Comparison of ENCODE assay signal across 1 cellular context in genomic region chr14:71499018-71499417, GRCh38.
TF ChIP-seq lines count a peak whose summit lies in the region.

No MANE protein-coding gene starts in this region.

TF ChIP-seq in IMR-90, 13 proteins besides CTCF, POLR2A, EP300 and RAD21:
- TF ChIP-seq USF2 (IDR thresholded peaks at IDR 0.05; ENCODE audit: low read depth, low read length) (no peak), NFE2L2 (IDR thresholded peaks at IDR 0.05; ENCODE audit: low read depth, low read length) (no peak), BHLHE40 (IDR thresholded peaks at IDR 0.05; ENCODE audit: low read depth, low read length) (no peak), MAFK (IDR thresholded peaks at IDR 0.05; ENCODE audit: low read depth, low read length) (no peak), ELK1 (IDR thresholded peaks at IDR 0.05; ENCODE audit: borderline replicate concordance, low read depth, low read length) (no peak), RCOR1 (IDR thresholded peaks at IDR 0.05; ENCODE audit: insufficient replicate concordance, low read length) (no peak), RFX5 (IDR thresholded peaks at IDR 0.05; ENCODE audit: low read depth, low read length) (no peak), SMC3 (IDR thresholded peaks at IDR 0.05; ENCODE audit: low read depth, low read length) (no peak), CEBPB (IDR thresholded peaks at IDR 0.05; ENCODE audit: low read depth, low read length) (no peak), FOS (IDR thresholded peaks at IDR 0.05; ENCODE audit: low read depth, low read length) (no peak)
